In the genomic region with DNA sequence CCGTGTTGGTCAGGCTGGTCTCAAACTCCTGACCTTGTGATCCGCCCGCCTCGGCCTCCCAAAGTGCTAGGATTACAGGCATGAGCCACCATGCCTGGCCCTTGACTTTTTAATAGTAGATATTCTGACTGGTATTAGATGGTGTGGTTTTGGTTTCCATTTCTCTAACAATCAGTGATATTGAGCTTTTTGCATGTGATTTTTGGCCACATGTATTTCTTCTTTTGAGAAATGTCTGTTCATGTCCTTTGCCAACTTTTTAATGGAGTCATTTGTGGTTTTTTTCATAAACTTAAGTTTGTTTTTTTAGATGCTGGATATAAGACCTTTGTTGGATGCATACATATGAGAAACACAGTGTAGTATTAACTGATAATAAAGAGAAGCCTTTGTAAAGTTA, we compare ENCODE assay signal across 15 cellular contexts.
DNase-seq lines count a peak whose midpoint lies in the region; ATAC-seq and TF ChIP-seq lines count a peak whose summit lies in the region.
"Had no signal": no experiment of that assay in that cellular context is flagged by ENCODE, and none has a peak within 500 bp of the region (broad histone marks: within the 10 kb centered on the region; RNA-seq: fewer than 3 reads in every experiment).

No MANE protein-coding gene starts in this region.

- TF ChIP-seq CTCF in mucosa of descending colon (IDR thresholded peaks at IDR 0.05), result no peak

- H3K9me3 ChIP-seq in mucosa of descending colon, result no peaks in the 10 kb centered on the region
- H3K9me3 ChIP-seq: BLaER1 treated with 17β-estradiol and CSF1 and Interleukin-3, amounts not matched to agents 10 nM and 100 nM had no signal

- no peak for ATAC-seq in mucosa of descending colon
- ATAC-seq: CD8-positive, alpha-beta T cell; HCT116 had no signal

- DNase-seq in LHCN-M2 (ENCODE audit: low read depth) (peak; percentile 10), SK-MEL-5 (ENCODE audit: low read depth, low spot score) (peak; percentile 56), fibroblast of peridontal ligament (ENCODE audit: extremely low read depth) (peak; percentile 43), mucosa of descending colon (no peak)
- no peak for DNase-seq in stimulated activated CD4-positive, alpha-beta T cell treated with anti-CD3 and anti-CD28 coated beads, Interleukin-12 subunit alpha, Interleukin-12 subunit beta, amount 100 ng/mL, for 4 hours
- no peak for DNase-seq in NK-92 treated with Interleukin-12 subunit alpha and Interleukin-12 subunit beta, amount 100 ng/mL, for 24 hours (lab: John Stamatoyannopoulos, UW)
- DNase-seq: Calu3; CD8-positive, alpha-beta T cell; DMS79 treated with DMSO at 0.1 percent for 48 hours; GF-D8; GOT3; H7; HFFc6 had no signal

- H3K4me3 ChIP-seq in mucosa of descending colon, result no peak overlapping the region
- H3K4me3 ChIP-seq: BLaER1 treated with 17β-estradiol and CSF1 and Interleukin-3, amounts not matched to agents 10 nM and 100 nM had no signal

- in situ Hi-C loops in SK-MEL-5 (cut with HindIII; ENCODE audit: low pct_unique_long_range_greater_than_20kb, low sequenced_read_pairs), result no loop called here

- no peaks in the 10 kb centered on the region for H3K4me1 ChIP-seq in mucosa of descending colon (ENCODE audit: low read depth)
- H3K4me1 ChIP-seq: BLaER1 treated with 17β-estradiol and CSF1 and Interleukin-3, amounts not matched to agents 10 nM and 100 nM had no signal

- intact Hi-C loops in mucosa of descending colon (cut with DNase I, micrococcal nuclease), result no loop called here

- H3K36me3 ChIP-seq in mucosa of descending colon (ENCODE audit: low read depth), result no peaks in the 10 kb centered on the region
- H3K36me3 ChIP-seq: BLaER1 treated with 17β-estradiol and CSF1 and Interleukin-3, amounts not matched to agents 10 nM and 100 nM had no signal

Comparison
In these comparisons a context has a peak if more than half of its experiments do, and no peak if none do; other contexts are left out.
1. DNase-seq: peak in LHCN-M2 (single experiment), SK-MEL-5 (single experiment) and fibroblast of peridontal ligament (single experiment); none in stimulated activated CD4-positive, alpha-beta T cell treated with anti-CD3 and anti-CD28 coated beads, Interleukin-12 subunit alpha, Interleukin-12 subunit beta, amount 100 ng/mL, for 4 hours (single experiment), mucosa of descending colon (0 of 3) and NK-92 treated with Interleukin-12 subunit alpha and Interleukin-12 subunit beta, amount 100 ng/mL, for 24 hours (single experiment).